ENCODE assay signal across 10 cellular contexts in genomic region chr20:50518270-50518721, GRCh38. TPM values are rescaled to one million over a fixed set of nuclear protein-coding genes. Genes with fewer than 3 reads are reported as not detected.
DNase-seq lines count a peak whose midpoint lies in the region; ATAC-seq and TF ChIP-seq lines count a peak whose summit lies in the region.
"Had no signal": no experiment of that assay in that cellular context is flagged by ENCODE, and none has a peak within 500 bp of the region (broad histone marks: within the 10 kb centered on the region; RNA-seq: fewer than 3 reads in every experiment).

No MANE protein-coding gene starts in this region.

- DNase-seq in activated T-cell treated with anti-CD3 and anti-CD28 coated beads, Interleukin-2, amount 50 U/mL, for 4 hours = no peak
- DNase-seq in activated T-cell treated with anti-CD3 and anti-CD28 coated beads, Interleukin-2, amount 50 U/mL, for 1 hour = no peak
- DNase-seq in activated CD8-positive, alpha-beta T cell treated with anti-CD3 and anti-CD28 coated beads, Interleukin-2, amount 10 ng/mL, durations not matched to agents 7 days and 5 days = no peak
- DNase-seq in glomerular visceral epithelial cell (ENCODE audit: extremely low spot score) (peak; percentile 49), transverse colon (no peak), type B pancreatic cell (ENCODE audit: extremely low spot score, unreplicated experiment) (no peak), NCI-H1092 treated with DMSO at 0.1 percent for 48 hours (lab: John Stamatoyannopoulos, UW) (no peak), HuH-7 (ENCODE audit: low spot score) (no peak)
- DNase-seq: BE2C, NCI-H2107 had no signal

- TF ChIP-seq CTCF in transverse colon (IDR thresholded peaks at IDR 0.05) (no peak), type B pancreatic cell (conservative IDR thresholded peaks at IDR 0.05) (no peak)

- peak overlapping the region; percentile 90 for H3K27ac Mint-ChIP-seq in activated CD8-positive, alpha-beta T cell treated with anti-CD3 and anti-CD28 coated beads, Interleukin-2, amount 10 ng/mL, durations not matched to agents 7 days and 5 days
- no peak overlapping the region for H3K27ac Mint-ChIP-seq in type B pancreatic cell

- H3K27me3 ChIP-seq in transverse colon = no peaks in the 10 kb centered on the region
- H3K27me3 ChIP-seq: BE2C had no signal

- intact Hi-C loops in transverse colon (cut with DNase I; ENCODE audit: low total_unique reads) = no loop called here

- H3K9me3 ChIP-seq in transverse colon = no peaks in the 10 kb centered on the region
- H3K9me3 ChIP-seq: BE2C had no signal

- H3K27ac ChIP-seq in transverse colon = peak overlapping the region; percentile 74 to 93 (median 76)

- CTCF ChIA-PET in activated CD8-positive, alpha-beta T cell treated with anti-CD3 and anti-CD28 coated beads, Interleukin-2, amount 10 ng/mL, durations not matched to agents 7 days and 5 days (lab: Charles Lee) = interaction anchor here (0.6 to 10.9 kb wide), 11 partner anchors 7 to 327 kb away, joined by 3 to 158 read pairs (median 5); partner anchors contain the start of gene PTPN1

- POLR2A ChIA-PET in activated CD8-positive, alpha-beta T cell treated with anti-CD3 and anti-CD28 coated beads, Interleukin-2, amount 10 ng/mL, durations not matched to agents 7 days and 5 days (lab: Charles Lee) = interaction anchor here (1.4 to 3.5 kb wide), 3 partner anchors 7 to 12 kb away, joined by 4 to 33 read pairs (median 5); partner anchors contain the start of gene PTPN1

- WGBS in transverse colon (ENCODE audit: low coverage in 1 of 2), 2 donors = 30 to 40% methylated on average over 4 of the region's 4 CpGs

- no peaks in the 10 kb centered on the region for H3K36me3 ChIP-seq in transverse colon
- H3K36me3 ChIP-seq: BE2C had no signal

- H3K4me1 Mint-ChIP-seq in activated T-cell treated with anti-CD3 and anti-CD28 coated beads, Interleukin-2, amount 50 U/mL, for 4 hours (ENCODE audit: low read depth) = peaks cover 92% of the 10 kb centered on the region
- peaks cover 94% of the 10 kb centered on the region for H3K4me1 Mint-ChIP-seq in activated CD8-positive, alpha-beta T cell treated with anti-CD3 and anti-CD28 coated beads, Interleukin-2, amount 10 ng/mL, durations not matched to agents 7 days and 5 days (ENCODE audit: low read depth)
- H3K4me1 Mint-ChIP-seq in type B pancreatic cell (ENCODE audit: unreplicated experiment) = peaks cover 42% of the 10 kb centered on the region

- H3K4me3 ChIP-seq in transverse colon = no peak overlapping the region

- H3K4me1 ChIP-seq in transverse colon = peaks cover 55 to 100% (median 94%) of the 10 kb centered on the region in 4 donors
- H3K4me1 ChIP-seq: BE2C had no signal

- in situ Hi-C loops in transverse colon (cut with MboI; ENCODE audit: low pct_ligation_motif_present in 1 of 4, low pct_unique_long_range_greater_than_20kb in 1 of 4, low sequenced_read_pairs in 3 of 4) = no loop called here

- no peak for TF ChIP-seq POLR2A in transverse colon (IDR thresholded peaks at IDR 0.05)

- no peaks in the 10 kb centered on the region for H3K27me3 Mint-ChIP-seq in activated T-cell treated with anti-CD3 and anti-CD28 coated beads, Interleukin-2, amount 50 U/mL, for 4 hours (ENCODE audit: low read depth)
- H3K27me3 Mint-ChIP-seq in activated CD8-positive, alpha-beta T cell treated with anti-CD3 and anti-CD28 coated beads, Interleukin-2, amount 10 ng/mL, durations not matched to agents 7 days and 5 days (ENCODE audit: low read depth) = no peaks in the 10 kb centered on the region
- no peaks in the 10 kb centered on the region for H3K27me3 Mint-ChIP-seq in type B pancreatic cell

- TF ChIP-seq EP300 in transverse colon (IDR thresholded peaks at IDR 0.05; ENCODE audit: low read depth) = no peak

- no peaks in the 10 kb centered on the region for H3K9me3 Mint-ChIP-seq in activated T-cell treated with anti-CD3 and anti-CD28 coated beads, Interleukin-2, amount 50 U/mL, for 4 hours
- no peaks in the 10 kb centered on the region for H3K9me3 Mint-ChIP-seq in activated CD8-positive, alpha-beta T cell treated with anti-CD3 and anti-CD28 coated beads, Interleukin-2, amount 10 ng/mL, durations not matched to agents 7 days and 5 days (ENCODE audit: insufficient read depth)
- H3K9me3 Mint-ChIP-seq in type B pancreatic cell = no peaks in the 10 kb centered on the region

- peak overlapping the region; percentile 79 for H3K4me3 Mint-ChIP-seq in activated T-cell treated with anti-CD3 and anti-CD28 coated beads, Interleukin-2, amount 50 U/mL, for 4 hours
- H3K4me3 Mint-ChIP-seq in activated CD8-positive, alpha-beta T cell treated with anti-CD3 and anti-CD28 coated beads, Interleukin-2, amount 10 ng/mL, durations not matched to agents 7 days and 5 days = peak overlapping the region; percentile 75
- H3K4me3 Mint-ChIP-seq in type B pancreatic cell = no peak overlapping the region

- peaks cover 30% of the 10 kb centered on the region for H3K36me3 Mint-ChIP-seq in activated T-cell treated with anti-CD3 and anti-CD28 coated beads, Interleukin-2, amount 50 U/mL, for 4 hours (ENCODE audit: insufficient read depth)
- H3K36me3 Mint-ChIP-seq in activated CD8-positive, alpha-beta T cell treated with anti-CD3 and anti-CD28 coated beads, Interleukin-2, amount 10 ng/mL, durations not matched to agents 7 days and 5 days (ENCODE audit: low read depth) = peaks cover 65% of the 10 kb centered on the region
- no peaks in the 10 kb centered on the region for H3K36me3 Mint-ChIP-seq in type B pancreatic cell

- ATAC-seq in activated T-cell treated with anti-CD3 and anti-CD28 coated beads, Interleukin-2, amount 50 U/mL, for 4 hours = peak; percentile 58 to 61
- ATAC-seq in activated CD8-positive, alpha-beta T cell treated with anti-CD3 and anti-CD28 coated beads, Interleukin-2, amount 10 ng/mL, durations not matched to agents 7 days and 5 days = peak; percentile 28

RNA-seq across cellular contexts. Expression of gene PTPN1, which starts 8.1 kb away (rescaled TPM):
- total RNA-seq in activated T-cell treated with anti-CD3 and anti-CD28 coated beads, Interleukin-2, amount 50 U/mL, for 4 hours = 10 to 100 TPM; 72.0 to 87.9 (median 72.3) TPM
- 10 to 100 TPM; 59.7 to 62.5 TPM for total RNA-seq in activated CD8-positive, alpha-beta T cell treated with anti-CD3 and anti-CD28 coated beads, Interleukin-2, amount 10 ng/mL, durations not matched to agents 7 days and 5 days
- 10 to 100 TPM; 19.3 to 34.8 (median 28.8) TPM for total RNA-seq in transverse colon
- total RNA-seq in type B pancreatic cell (ENCODE audit: low replicate concordance) = 26.6 and 27.6 TPM in 2 replicates
